In genomic region chr6:30893666-30894065, GRCh38 we compare ENCODE assay signal across 13 cellular contexts. TPM values are rescaled to one million over a fixed set of nuclear protein-coding genes. Genes with fewer than 3 reads are reported as not detected.
DNase-seq lines count a peak whose midpoint lies in the region; ATAC-seq and TF ChIP-seq lines count a peak whose summit lies in the region.
"Had no signal": no experiment of that assay in that cellular context is flagged by ENCODE, and none has a peak within 500 bp of the region (broad histone marks: within the 10 kb centered on the region; RNA-seq: fewer than 3 reads in every experiment).

No MANE protein-coding gene starts in this region.

- H3K36me3 Mint-ChIP-seq in chondrocyte (ENCODE audit: low read depth): peaks cover 50% of the 10 kb centered on the region

- H4K91ac ChIP-seq in neuronal stem cell (ENCODE audit: low read depth, low read length, poor library complexity): no peak overlapping the region

- no peak for ATAC-seq in psoas muscle

- H2BK120ac ChIP-seq in neuronal stem cell (ENCODE audit: low read depth, low read length): no peak overlapping the region

- peaks cover 84 to 100% of the 10 kb centered on the region in 2 donors for H3K36me3 ChIP-seq in neuronal stem cell (replicated peaks in 1 of 2; ENCODE audit: control insufficient read depth in 2 of 2, insufficient read depth in 2 of 2, low read length in 2 of 2)
- H3K36me3 ChIP-seq in spleen: peaks cover 0 to 97% (median 40%) of the 10 kb centered on the region in 6 donors
- peaks cover 0 to 98% of the 10 kb centered on the region in 2 donors for H3K36me3 ChIP-seq in psoas muscle (ENCODE audit: insufficient read depth in 1 of 2, low read depth in 1 of 2)
- H3K36me3 ChIP-seq: BE2C had no signal

- peak overlapping the region; percentile 47 for H3K9ac ChIP-seq in neuronal stem cell (ENCODE audit: low read depth, low read length, poor library complexity)

- no peaks in the 10 kb centered on the region for H3K9me3 Mint-ChIP-seq in chondrocyte (ENCODE audit: low read depth)
- H3K9me3 Mint-ChIP-seq: CD4-positive, CD25-positive, alpha-beta regulatory T cell; H9 had no signal

- peak; percentile 48 for DNase-seq in chondrocyte (ENCODE audit: low spot score)
- no peak for DNase-seq in neuronal stem cell (ENCODE audit: low spot score)
- peak; percentile 44 for DNase-seq in spleen
- DNase-seq in T-helper 1 cell: no peak
- no peak for DNase-seq in coronary artery (ENCODE audit: low spot score)
- no peak for DNase-seq in psoas muscle
- DNase-seq: ACHN; BE2C; C1 segment of cervical spinal cord; CD4-positive, CD25-positive, alpha-beta regulatory T cell; H9 had no signal

- intact Hi-C loops in spleen (cut with DNase I; ENCODE audit: low total_unique reads): no loop called here
- intact Hi-C loops in psoas muscle (cut with DNase I): no loop called here

- no peak overlapping the region for H3K4me2 ChIP-seq in neuronal stem cell (ENCODE audit: insufficient read depth, low read length, poor library complexity, severe bottlenecking)

- no peak overlapping the region for H2BK15ac ChIP-seq in neuronal stem cell (ENCODE audit: low read length)

- H3K23ac ChIP-seq in neuronal stem cell (ENCODE audit: low read depth, low read length, poor library complexity): no peak overlapping the region

- H3K27me3 Mint-ChIP-seq in chondrocyte (ENCODE audit: low read depth): no peaks in the 10 kb centered on the region

- no peak overlapping the region for H2AK5ac ChIP-seq in neuronal stem cell (ENCODE audit: low read depth, low read length)

- TF ChIP-seq POLR2A in spleen (IDR thresholded peaks at IDR 0.05): no peak

- H3K79me1 ChIP-seq in neuronal stem cell (ENCODE audit: low read depth, low read length): peaks cover 39% of the 10 kb centered on the region

- H4K8ac ChIP-seq in neuronal stem cell (ENCODE audit: low read depth, low read length): no peak overlapping the region

- H3K27ac Mint-ChIP-seq in chondrocyte (ENCODE audit: unreplicated experiment): no peak overlapping the region
- H3K27ac Mint-ChIP-seq: CD4-positive, CD25-positive, alpha-beta regulatory T cell had no signal

- no peaks in the 10 kb centered on the region for H3K27me3 ChIP-seq in neuronal stem cell (ENCODE audit: control insufficient read depth in 3 of 3, insufficient read depth in 3 of 3, low read depth in 1 of 3, low read length in 3 of 3)
- no peaks in the 10 kb centered on the region for H3K27me3 ChIP-seq in spleen (replicated peaks in 1 of 7)
- H3K27me3 ChIP-seq in psoas muscle (ENCODE audit: insufficient read depth in 3 of 3, low read length in 2 of 3): no peaks in the 10 kb centered on the region
- H3K27me3 ChIP-seq: BE2C had no signal

- H3K27ac ChIP-seq in neuronal stem cell (replicated peaks; ENCODE audit: low read length): no peak overlapping the region
- H3K27ac ChIP-seq in spleen: no peak overlapping the region
- no peak overlapping the region for H3K27ac ChIP-seq in coronary artery
- no peak overlapping the region for H3K27ac ChIP-seq in psoas muscle

- H3K9me3 ChIP-seq in neuronal stem cell (replicated peaks in 1 of 2; ENCODE audit: control insufficient read depth in 2 of 2, insufficient read depth in 1 of 2, low read depth in 1 of 2, low read length in 2 of 2) (no peaks in the 10 kb centered on the region), spleen (no peaks in the 10 kb centered on the region), psoas muscle (no peaks in the 10 kb centered on the region)
- H3K9me3 ChIP-seq: BE2C, Caco-2 had no signal

- H2BK12ac ChIP-seq in neuronal stem cell (ENCODE audit: low read length): no peak overlapping the region

- H3K4ac ChIP-seq in neuronal stem cell (ENCODE audit: low read length): no peak overlapping the region

- WGBS in neuronal stem cell (ENCODE audit: extremely low coverage in 2 of 2, insufficient read length in 2 of 2, insufficient replicate concordance in 1 of 2), 2 donors: no CpG with 5 or more reads among the region's 8 CpGs
- WGBS in spleen, 5 donors: 88 to 96% (median 92%) methylated on average over 7 to 8 of the region's 8 CpGs
- WGBS in psoas muscle, 3 donors: 85 to 94% (median 87%) methylated on average over 8 of the region's 8 CpGs

- H3K4me1 ChIP-seq in neuronal stem cell (ENCODE audit: control insufficient read depth in 2 of 2, insufficient read depth in 1 of 2, low read depth in 1 of 2, low read length in 2 of 2) (peaks cover 0 to 27% of the 10 kb centered on the region in 2 donors), spleen (no peaks in the 10 kb centered on the region), psoas muscle (no peaks in the 10 kb centered on the region)
- H3K4me1 ChIP-seq: BE2C, Caco-2 had no signal

- no peak overlapping the region for H3K18ac ChIP-seq in neuronal stem cell (ENCODE audit: low read length)

- H3K4me3 ChIP-seq in neuronal stem cell (ENCODE audit: low read length in 2 of 2) (no peak overlapping the region), spleen (no peak overlapping the region), coronary artery (no peak overlapping the region), psoas muscle (no peak overlapping the region)

- TF ChIP-seq CTCF in chondrocyte (IDR thresholded peaks at IDR 0.05) (no peak), spleen (IDR thresholded peaks at IDR 0.05 in 8 of 11, conservative IDR thresholded peaks at IDR 0.05 in 3 of 11) (no peak), coronary artery (IDR thresholded peaks at IDR 0.05) (no peak), psoas muscle (IDR thresholded peaks at IDR 0.05) (no peak)

- no peak overlapping the region for H2BK5ac ChIP-seq in neuronal stem cell (ENCODE audit: low read length)

- H3K4me1 Mint-ChIP-seq in chondrocyte (ENCODE audit: low read depth): peaks cover 16% of the 10 kb centered on the region

- no peak overlapping the region for H2AFZ ChIP-seq in neuronal stem cell (ENCODE audit: low read length)

- no peak overlapping the region for H3K14ac ChIP-seq in neuronal stem cell (ENCODE audit: low read length)

- H3K4me3 Mint-ChIP-seq in chondrocyte (ENCODE audit: unreplicated experiment): no peak overlapping the region
- H3K4me3 Mint-ChIP-seq: CD4-positive, CD25-positive, alpha-beta regulatory T cell; H9 had no signal

RNA-seq across cellular contexts. Expression of gene DDR1, which starts 9.3 kb away (rescaled TPM):
- total RNA-seq in chondrocyte (112 to 157 TPM (median 117 TPM) in 3 replicates), spleen (10 to 100 TPM; 13.0 to 37.1 (median 23.8) TPM), psoas muscle (100 to 1,000 TPM in 1 of 4 donors, 10 to 100 TPM in 3; 26.3 to 129 (median 54.2) TPM)
- 144 TPM for polyA plus RNA-seq in neuronal stem cell (2013, experiment 1 of 2)
- 140 TPM for polyA plus RNA-seq in neuronal stem cell (2013, experiment 2 of 2)
- polyA plus RNA-seq in spleen (10 to 100 TPM in 1 of 3 donors, 1 to 10 TPM in 2; 5.0 to 10.1 (median 8.0) TPM), psoas muscle (10 to 100 TPM in 2 of 3 donors, 1 to 10 TPM in 1; 2.2 to 10.8 (median 10.5) TPM)

RNA-seq across cellular contexts. Expression of gene GTF2H4, which starts 14.3 kb away (rescaled TPM):
- total RNA-seq in chondrocyte (39.5 to 54.6 TPM (median 40.1 TPM) in 3 replicates), spleen (10 to 100 TPM; 20.6 to 49.7 (median 28.3) TPM), psoas muscle (10 to 100 TPM; 13.3 to 21.3 (median 15.8) TPM)
- polyA plus RNA-seq in neuronal stem cell (2013, experiment 1 of 2): 54.0 TPM
- polyA plus RNA-seq in neuronal stem cell (2013, experiment 2 of 2): 54.9 TPM
- polyA plus RNA-seq in spleen (10 to 100 TPM; 21.9 to 40.0 (median 33.8) TPM), psoas muscle (10 to 100 TPM; 18.9 to 30.8 (median 26.4) TPM)

RNA-seq across cellular contexts. Expression of gene VARS2, which starts 20.4 kb away (rescaled TPM):
- total RNA-seq in chondrocyte (33.1 to 48.0 TPM (median 33.8 TPM) in 3 replicates), spleen (10 to 100 TPM; 16.4 to 30.7 (median 28.1) TPM), psoas muscle (10 to 100 TPM; 25.8 to 36.6 (median 28.2) TPM)
- 25.0 TPM for polyA plus RNA-seq in neuronal stem cell (2013, experiment 1 of 2)
- 24.8 TPM for polyA plus RNA-seq in neuronal stem cell (2013, experiment 2 of 2)
- polyA plus RNA-seq in spleen (10 to 100 TPM; 15.5 to 38.2 (median 36.3) TPM), psoas muscle (10 to 100 TPM; 11.4 to 22.6 (median 13.9) TPM)

RNA-seq across cellular contexts. Expression of gene SFTA2, which starts 38.3 kb away (rescaled TPM):
- total RNA-seq in chondrocyte (not detected in 3 replicates), spleen (under 1 TPM in 1 of 7 donors, not detected in 6; 0.47 TPM), psoas muscle (not detected)
- polyA plus RNA-seq in neuronal stem cell (2013, experiment 1 of 2): not detected
- not detected for polyA plus RNA-seq in neuronal stem cell (2013, experiment 2 of 2)
- polyA plus RNA-seq in spleen (1 to 10 TPM in 1 of 3 donors, under 1 TPM in 1, not detected in 1; 0.08 to 2.6 TPM), psoas muscle (under 1 TPM in 2 of 3 donors, not detected in 1; 0.13 to 0.14 TPM)
- total RNA-seq: CD4-positive, CD25-positive, alpha-beta regulatory T cell; H1; H9 had no signal
- polyA plus RNA-seq: H1 had no signal

RNA-seq across cellular contexts. Expression of gene MUCL3, which starts 47.1 kb away (rescaled TPM):
- total RNA-seq in chondrocyte: 0.07 TPM in 1 of 3 replicates, not detected in the others
- 0.29 TPM for polyA plus RNA-seq in neuronal stem cell (2013, experiment 1 of 2)
- polyA plus RNA-seq in neuronal stem cell (2013, experiment 2 of 2): 0.24 TPM
- total RNA-seq in spleen: not detected
- polyA plus RNA-seq in spleen: under 1 TPM in 1 of 3 donors, not detected in 2; 0.03 TPM
- total RNA-seq in psoas muscle: not detected
- polyA plus RNA-seq in psoas muscle: not detected
- total RNA-seq: Caco-2; CD4-positive, CD25-positive, alpha-beta regulatory T cell had no signal
- polyA plus RNA-seq: CD4-positive, CD25-positive, alpha-beta regulatory T cell had no signal

Comparison
In these comparisons a context has a peak if more than half of its experiments do, and no peak if none do; other contexts are left out.
1. DNase-seq: peak in chondrocyte (single experiment) and spleen (single experiment); none in neuronal stem cell (single experiment), T-helper 1 cell (0 of 5), coronary artery (single experiment) and psoas muscle (0 of 2).